In the genomic region with DNA sequence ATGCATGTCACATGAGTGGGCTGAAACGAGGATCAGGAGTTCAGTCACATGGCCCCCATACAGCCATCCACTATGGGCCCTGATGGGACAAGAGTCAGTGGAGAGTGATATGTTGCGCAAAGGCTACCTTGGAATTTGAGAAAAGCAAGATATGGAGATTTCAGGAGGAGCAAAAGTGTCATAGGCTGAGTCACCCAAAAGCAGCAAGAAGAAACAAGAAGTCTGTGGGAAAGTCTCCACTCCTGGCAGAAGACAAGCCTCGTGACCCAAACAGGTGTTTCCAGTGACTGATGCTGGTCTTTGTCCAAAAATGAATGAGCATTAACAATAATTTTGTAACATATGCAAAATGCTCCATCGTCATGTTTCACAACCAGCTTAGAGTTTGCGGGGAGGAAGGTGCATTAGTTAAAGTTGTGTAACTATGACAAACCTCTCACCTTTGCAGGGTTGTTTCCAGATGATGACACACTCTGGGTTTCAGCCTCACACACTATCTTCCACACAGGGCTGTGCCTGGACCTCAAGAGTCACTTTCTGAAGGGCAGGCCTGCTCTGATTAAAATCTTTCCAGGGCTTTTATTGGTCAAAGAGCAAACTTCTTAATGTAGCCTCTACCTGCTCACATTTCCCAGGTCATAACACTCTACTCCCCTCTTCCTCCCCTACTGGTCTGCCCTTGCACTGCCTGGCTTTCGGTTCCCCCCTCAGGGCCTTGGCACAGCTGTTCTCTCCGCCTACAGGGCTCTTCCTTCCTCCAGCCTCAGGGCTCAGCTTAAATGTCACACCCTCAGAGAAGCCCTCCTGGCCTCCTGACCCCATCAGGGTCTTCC, we compare ENCODE assay signal across 7 cellular contexts. TPM values are rescaled to one million over a fixed set of nuclear protein-coding genes. Genes with fewer than 3 reads are reported as not detected.
A peak's percentile ranks its signal among the peaks of the same experiment; 100 is the strongest.
DNase-seq lines count a peak whose midpoint lies in the region; ATAC-seq, FAIRE-seq and TF ChIP-seq lines count a peak whose summit lies in the region.

No MANE protein-coding gene starts in this region.

- no peak overlapping the region for H3K9ac ChIP-seq in Karpas-422 (ENCODE audit: low read length)
- H3K9ac ChIP-seq in K562 (ENCODE audit: insufficient read depth in 1 of 2, low read depth in 2 of 2, low read length in 2 of 2) = no peak overlapping the region

- TF ChIP-seq RAD21 in K562 (CRISPR knock-in tag; conservative IDR thresholded peaks at IDR 0.05 in 1 of 2, IDR thresholded peaks at IDR 0.05 in 1 of 2) = no peak

- H3K36me3 ChIP-seq in Karpas-422 (ENCODE audit: insufficient read depth, low read length) (no peaks in the 10 kb centered on the region), K562 (ENCODE audit: control insufficient read depth, insufficient read depth, low read length) (no peaks in the 10 kb centered on the region)

- H3K4me1 Mint-ChIP-seq in osteocyte (ENCODE audit: unreplicated experiment) = peaks cover 9% of the 10 kb centered on the region

- ATAC-seq in GM18519 (IDR thresholded peaks at IDR 0.05; ENCODE audit: low FRiP score, unreplicated experiment) (peak; percentile 69), GM21786 (IDR thresholded peaks at IDR 0.05; ENCODE audit: unreplicated experiment) (peak; percentile 73), K562 (peak; percentile 43; the same call in 2 of the 3 replicates)

- H3K4me3 ChIP-seq in Karpas-422 (ENCODE audit: low read length) (no peak overlapping the region), K562 (no peak overlapping the region)

- intact Hi-C loops in K562 (cut with micrococcal nuclease) = no loop called here

- TF ChIP-seq CTCF in K562 (IDR thresholded peaks at IDR 0.05 in 2 of 3, conservative IDR thresholded peaks at IDR 0.05 in 1 of 3; ENCODE audit: insufficient read depth in 2 of 3, low read depth in 1 of 3, low read length in 3 of 3) (no peak), osteocyte (IDR thresholded peaks at IDR 0.05) (no peak)

- H3K9me2 ChIP-seq in Karpas-422 (replicated peaks; ENCODE audit: insufficient read depth, low read length) = no peaks in the 10 kb centered on the region

- peaks cover 44% of the 10 kb centered on the region for H3K27me3 Mint-ChIP-seq in osteocyte (ENCODE audit: unreplicated experiment)

- H4K20me1 ChIP-seq in Karpas-422 (ENCODE audit: insufficient read depth, low read depth, low read length) (no peaks in the 10 kb centered on the region), K562 (replicated peaks; ENCODE audit: control insufficient read depth, insufficient read depth, low read length) (no peaks in the 10 kb centered on the region)

- H3K79me2 ChIP-seq in Karpas-422 (ENCODE audit: low read length) = no peaks in the 10 kb centered on the region
- no peaks in the 10 kb centered on the region for H3K79me2 ChIP-seq in K562 (ENCODE audit: control insufficient read depth, insufficient read depth, low read length)

- H3K4me1 ChIP-seq in Karpas-422 (ENCODE audit: low read length) = peaks cover 5% of the 10 kb centered on the region; the same call in 1 of the 2 replicates
- H3K4me1 ChIP-seq in K562 (replicated peaks in 1 of 2; ENCODE audit: control insufficient read depth in 2 of 2, insufficient read depth in 2 of 2, low read length in 2 of 2) = no peaks in the 10 kb centered on the region; a peak in 1 of 5 replicates

- no peak for TF ChIP-seq POLR2A in K562 (conservative IDR thresholded peaks at IDR 0.05)

- in situ Hi-C loops in K562 (cut with MboI) = no loop called here

- CTCF ChIA-PET in K562 (lab: Yijun Ruan, JAX; ENCODE audit: low intra/inter-chr PET ratio) = no interaction called here

- WGBS in K562 (ENCODE audit: insufficient coverage, low coverage, missing lambda C conversion rate) = 3% methylated on average over 7 of the region's 7 CpGs

- H3K27ac ChIP-seq in Karpas-422 (ENCODE audit: low read length) (no peak overlapping the region), K562 (ENCODE audit: extremely low read depth, low read depth, low read length) (no peak overlapping the region)

- no peak overlapping the region for H3K4me2 ChIP-seq in Karpas-422 (ENCODE audit: low read depth, low read length, poor library complexity, severe bottlenecking)
- H3K4me2 ChIP-seq in K562 (ENCODE audit: insufficient read depth, low read length) = no peak overlapping the region

- no peak for FAIRE-seq in K562 (lab: Jason Lieb, UNC)

- no peaks in the 10 kb centered on the region for H3K36me3 Mint-ChIP-seq in osteocyte (ENCODE audit: unreplicated experiment)

- no peaks in the 10 kb centered on the region for H3K9me1 ChIP-seq in K562 (ENCODE audit: control insufficient read depth, insufficient read depth, low read length)

- BruUV-seq in K562 (replicated peaks; lab: Mats Ljungman, UMichigan) = no TSS peak

- H3K4me3 Mint-ChIP-seq in osteocyte (ENCODE audit: unreplicated experiment) = no peak overlapping the region

- DNase-seq in Karpas-422 (peak; percentile 67), K562 (ENCODE audit: extremely low read depth in 1 of 4, low spot score in 3 of 4) (no peak), KG1 (lab: John Stamatoyannopoulos, UW) (no peak), osteocyte (ENCODE audit: extremely low spot score, unreplicated experiment) (no peak)
- peak; percentile 20 to 44 for DNase-seq in stimulated activated CD4-positive, alpha-beta T cell treated with anti-CD3 and anti-CD28 coated beads, Interleukin-4, amount 100 ng/mL, for 48 hours (ENCODE audit: low read depth in 2 of 2)

- H2AFZ ChIP-seq in Karpas-422 (ENCODE audit: low read length) = no peak overlapping the region
- H2AFZ ChIP-seq in K562 (ENCODE audit: low read depth, low read length) = no peak overlapping the region

- H3K9me3 ChIP-seq in Karpas-422 (ENCODE audit: low read length) (no peaks in the 10 kb centered on the region), K562 (replicated peaks; ENCODE audit: control insufficient read depth, insufficient read depth, low read depth, low read length) (no peaks in the 10 kb centered on the region)

- POLR2A ChIA-PET in K562 (lab: Yijun Ruan, JAX) = no interaction called here

- no peaks in the 10 kb centered on the region for H3K9me3 Mint-ChIP-seq in osteocyte (ENCODE audit: unreplicated experiment)

- no peak overlapping the region for H3K27ac Mint-ChIP-seq in osteocyte (ENCODE audit: unreplicated experiment)

- H3K27me3 ChIP-seq in Karpas-422 (ENCODE audit: low read length) = 0 out of 2 replicates have a peak, but pooled peaks cover 3% of the 10 kb centered on the region
- H3K27me3 ChIP-seq in K562 (ENCODE audit: control insufficient read depth in 2 of 2, insufficient read depth in 2 of 2, low read length in 2 of 2) = peaks cover 2 to 18% of the 10 kb centered on the region in 2 experiments; a peak in 4 of 5 replicates

- no peak for TF ChIP-seq EP300 in K562 (IDR thresholded peaks at IDR 0.05; ENCODE audit: low read length)

TF ChIP-seq in K562, 482 proteins besides CTCF, POLR2A, EP300 and RAD21 (continues in another document):
- TF ChIP-seq JUN (IDR thresholded peaks at IDR 0.05; ENCODE audit: borderline replicate concordance, low read depth, low read length) = 0 out of 2 replicates have a peak, but pooled peaks have one; percentile 6
- TF ChIP-seq JUN (CRISPR knock-in tag; IDR thresholded peaks at IDR 0.05; ENCODE audit: borderline replicate concordance) = no peak
- TF ChIP-seq TAF9B (IDR thresholded peaks at IDR 0.05; ENCODE audit: partially characterized antibody) = no peak
- peak; percentile 54 for TF ChIP-seq CEBPB (tag; IDR thresholded peaks at IDR 0.05)
- peak; percentile 57 for TF ChIP-seq FOSL1 (tag; conservative IDR thresholded peaks at IDR 0.05)
- no peak for TF ChIP-seq CEBPG (CRISPR knock-in tag; IDR thresholded peaks at IDR 0.05)
- TF ChIP-seq CEBPG (tag; conservative IDR thresholded peaks at IDR 0.05 in 1 of 2, IDR thresholded peaks at IDR 0.05 in 1 of 2) = peak; percentile 31 to 51; a peak in 3 of 4 replicates

RNA-seq across cellular contexts. Expression of a gene that starts 3.9 kb away (rescaled TPM):
- total RNA-seq in Karpas-422 (2014; rRNA removed; shearing (Covaris generic); ENCODE audit: low replicate concordance) = not detected in 2 replicates
- not detected in 2 replicates for total RNA-seq in K562 (2011; cell fraction: chromatin; rRNA removed; ENCODE audit: low replicate concordance)
- not detected in 2 replicates for total RNA-seq in K562 (2011; cell fraction: nucleolus; rRNA removed)
- total RNA-seq in K562 (2011; cell fraction: nucleoplasm; rRNA removed) = not detected in 2 replicates
- total RNA-seq in K562 (2014; rRNA removed) (not detected in 2 replicates), K562 (2014; rRNA removed; fragmentation: Illumina TruSeq; extraction: Trizol) (not detected in 2 replicates), K562 (2015; rRNA removed; fragmentation: Illumina TruSeq; extraction: Trizol) (not detected in 2 replicates), K562 (2021) (not detected in 2 replicates), osteocyte (not detected in 2 replicates)
- polyA plus RNA-seq in K562 (2011; rRNA removed) (0.06 TPM in 1 of 2 replicates, not detected in the other), K562 (2014; fragmentation: Illumina TruSeq; extraction: Trizol) (not detected in 2 replicates), K562 (2014; fragmentation: Nextera tagmentation; extraction: Ambion mirVana) (not detected), K562 (2014; rRNA removed) (not detected in 2 replicates)
- not detected in 2 replicates for polyA plus RNA-seq in K562 (2011; cell fraction: cytosol; rRNA removed)
- not detected in 2 replicates for polyA plus RNA-seq in K562 (2011; cell fraction: nucleus; rRNA removed)
- polyA plus RNA-seq in K562 (2012) = not detected in 2 replicates
- polyA minus RNA-seq in K562 (2011; rRNA and poly(A)+ RNA removed) = not detected in 2 replicates
- polyA minus RNA-seq in K562 (2011; cell fraction: cytosol; rRNA and poly(A)+ RNA removed) = not detected in 2 replicates
- not detected in 2 replicates for polyA minus RNA-seq in K562 (2011; cell fraction: nucleus; rRNA and poly(A)+ RNA removed)

RNA-seq across cellular contexts. Expression of a gene that starts 22.9 kb away (rescaled TPM):
- 11.8 and 12.2 TPM in 2 replicates for total RNA-seq in Karpas-422 (2014; rRNA removed; shearing (Covaris generic); ENCODE audit: low replicate concordance)
- total RNA-seq in K562 (2011; cell fraction: chromatin; rRNA removed; ENCODE audit: low replicate concordance) = 6.4 and 12.8 TPM in 2 replicates
- total RNA-seq in K562 (2011; cell fraction: nucleolus; rRNA removed) = 9.8 and 11.6 TPM in 2 replicates
- total RNA-seq in K562 (2011; cell fraction: nucleoplasm; rRNA removed) = 5.2 and 11.6 TPM in 2 replicates
- total RNA-seq in K562 (2014; rRNA removed) (2.1 and 3.7 TPM in 2 replicates), K562 (2014; rRNA removed; fragmentation: Illumina TruSeq; extraction: Trizol) (2.4 and 2.5 TPM in 2 replicates), K562 (2015; rRNA removed; fragmentation: Illumina TruSeq; extraction: Trizol) (3.6 and 4.1 TPM in 2 replicates), K562 (2021) (2.9 and 3.2 TPM in 2 replicates), osteocyte (7.4 and 7.8 TPM in 2 replicates)
- polyA plus RNA-seq in K562 (2011; rRNA removed) (3.6 and 4.1 TPM in 2 replicates), K562 (2014; fragmentation: Illumina TruSeq; extraction: Trizol) (2.3 and 2.9 TPM in 2 replicates), K562 (2014; fragmentation: Nextera tagmentation; extraction: Ambion mirVana) (under 1 TPM; 0.53 to 0.81 TPM), K562 (2014; rRNA removed) (2.3 and 3.4 TPM in 2 replicates)
- 4.7 and 4.9 TPM in 2 replicates for polyA plus RNA-seq in K562 (2011; cell fraction: cytosol; rRNA removed)
- 3.6 and 3.9 TPM in 2 replicates for polyA plus RNA-seq in K562 (2011; cell fraction: nucleus; rRNA removed)
- polyA plus RNA-seq in K562 (2012) = 3.2 and 5.2 TPM in 2 replicates
- 6.0 and 7.1 TPM in 2 replicates for polyA minus RNA-seq in K562 (2011; rRNA and poly(A)+ RNA removed)
- 2.5 and 3.4 TPM in 2 replicates for polyA minus RNA-seq in K562 (2011; cell fraction: cytosol; rRNA and poly(A)+ RNA removed)
- 1.9 and 3.6 TPM in 2 replicates for polyA minus RNA-seq in K562 (2011; cell fraction: nucleus; rRNA and poly(A)+ RNA removed)

Comparison
In these comparisons a context has a peak if more than half of its experiments do, and no peak if none do; other contexts are left out.
1. DNase-seq: peak in Karpas-422 (single experiment) and stimulated activated CD4-positive, alpha-beta T cell treated with anti-CD3 and anti-CD28 coated beads, Interleukin-4, amount 100 ng/mL, for 48 hours (2 of 2); none in K562 (0 of 4), KG1 (single experiment) and osteocyte (single experiment).
2. Peak in every context shown above with its lines, with median percentiles within 50 percentile points of each other: ATAC-seq.